In the genomic region with DNA sequence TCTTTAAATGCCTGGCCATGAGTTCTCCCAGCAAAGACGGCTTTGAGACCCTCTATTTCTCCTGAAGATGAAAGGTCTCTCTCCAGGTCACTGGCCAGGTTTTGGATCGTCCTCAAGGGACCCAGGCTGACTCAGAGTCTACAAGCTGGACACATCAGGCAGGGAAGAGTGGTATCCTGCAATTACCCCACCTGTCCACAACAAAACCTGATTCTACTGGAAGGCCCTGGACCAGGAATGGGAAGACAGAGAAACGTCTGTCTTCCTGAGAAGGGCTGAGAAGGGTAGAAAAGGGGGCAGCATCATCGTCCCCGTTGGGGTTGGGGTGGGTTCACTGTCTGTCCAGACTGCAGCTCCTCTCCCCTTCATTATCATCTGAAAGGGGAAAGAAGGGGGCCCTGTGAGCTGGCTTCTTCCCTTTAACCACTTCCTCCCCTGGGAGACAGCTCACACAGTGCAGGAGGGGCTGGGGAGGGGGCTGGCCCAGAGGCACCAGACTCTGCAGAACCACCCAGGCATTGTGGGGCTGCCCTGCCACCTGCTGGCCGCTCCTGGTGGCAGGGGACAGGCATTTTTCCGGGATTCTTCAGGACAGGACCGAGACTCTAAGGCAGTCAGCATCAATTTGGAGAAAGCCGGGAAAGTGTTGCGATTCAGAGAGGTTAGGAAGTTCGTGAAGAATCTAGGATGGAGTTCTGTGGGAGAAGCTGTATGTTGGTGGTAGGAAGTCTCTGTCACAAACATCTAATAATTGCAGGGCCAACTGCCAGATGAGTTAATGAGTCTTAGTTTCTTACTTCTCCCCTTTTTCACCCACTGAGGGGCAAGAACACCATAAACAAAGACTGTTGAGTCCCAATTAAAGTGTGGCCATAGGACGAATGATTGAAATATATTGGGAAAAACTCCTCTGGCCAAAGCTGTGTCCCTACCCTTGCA, we compare ENCODE assay signal across 8 cellular contexts. TPM values are rescaled to one million over a fixed set of nuclear protein-coding genes. Genes with fewer than 3 reads are reported as not detected.
A peak's percentile ranks its signal among the peaks of the same experiment; 100 is the strongest.
DNase-seq lines count a peak whose midpoint lies in the region; ATAC-seq and TF ChIP-seq lines count a peak whose summit lies in the region.

No MANE protein-coding gene starts in this region.

- DNase-seq in NT2/D1 (ENCODE audit: low read depth, low spot score) (peak; percentile 60), adrenal gland (peak; percentile 43 to 79 (median 59)), right cardiac atrium (peak; percentile 66 to 89 (median 88)), putamen (ENCODE audit: low spot score) (peak; percentile 26)

- intact Hi-C loops in adrenal gland (cut with DNase I) = loop anchor here in 1 of 2 donors (2.0 to 5.0 kb wide), 2 partner anchors 340 to 473 kb away; no protein-coding TSS in a partner anchor
- intact Hi-C loops in right cardiac atrium (cut with DNase I) = loop anchor here (2.0 to 10.0 kb wide), 7 partner anchors 336 to 473 kb away; no protein-coding TSS in a partner anchor

- TF ChIP-seq POLR2A in adrenal gland (IDR thresholded peaks at IDR 0.05) = no peak

- H3K9ac ChIP-seq in NT2/D1 (ENCODE audit: insufficient read length, low read depth) = no peak overlapping the region

- H3K4me1 ChIP-seq in NT2/D1 (ENCODE audit: insufficient read depth, insufficient read length) = no peaks in the 10 kb centered on the region
- H3K4me1 ChIP-seq in adrenal gland (replicated peaks in 1 of 2) = no peaks in the 10 kb centered on the region
- H3K4me1 ChIP-seq in right cardiac atrium (ENCODE audit: control insufficient read depth, insufficient read depth, low read length) = peaks cover 2% of the 10 kb centered on the region

- H3K9me3 ChIP-seq in NT2/D1 (ENCODE audit: insufficient read depth, low read length) = peaks cover 22% of the 10 kb centered on the region
- no peaks in the 10 kb centered on the region for H3K9me3 ChIP-seq in adrenal gland (replicated peaks in 1 of 3)
- H3K9me3 ChIP-seq in right cardiac atrium (ENCODE audit: control insufficient read depth, low read length) = peaks cover 3% of the 10 kb centered on the region

- H3K4me3 ChIP-seq in NT2/D1 (ENCODE audit: insufficient read length, low read depth) (no peak overlapping the region), adrenal gland (no peak overlapping the region), right cardiac atrium (ENCODE audit: low read length) (no peak overlapping the region)

- peak; percentile 88 for TF ChIP-seq CTCF in 22Rv1 (IDR thresholded peaks at IDR 0.05)
- peak; percentile 89 for TF ChIP-seq CTCF in GM12874 (IDR thresholded peaks at IDR 0.05; ENCODE audit: insufficient read depth, low read depth, low read length)
- TF ChIP-seq CTCF in adrenal gland (IDR thresholded peaks at IDR 0.05) = peak; percentile 79 to 93 (median 88)

- 19 to 31% (median 24%) methylated on average over 11 to 12 of the region's 12 CpGs for WGBS in adrenal gland, 4 donors
- 31% methylated on average over 12 of the region's 12 CpGs for WGBS in right cardiac atrium

- H3K27ac ChIP-seq in 22Rv1 (no peak overlapping the region), adrenal gland (no peak overlapping the region), right cardiac atrium (ENCODE audit: low read length) (no peak overlapping the region)

- peak; percentile 72 to 73 for ATAC-seq in right cardiac atrium
- ATAC-seq in GM18873 (IDR thresholded peaks at IDR 0.05; ENCODE audit: low FRiP score, unreplicated experiment) = no peak
- ATAC-seq in GM21619 (IDR thresholded peaks at IDR 0.05; ENCODE audit: unreplicated experiment) = no peak

- H3K27me3 ChIP-seq in NT2/D1 (ENCODE audit: insufficient read depth, insufficient read length) = no peaks in the 10 kb centered on the region
- H3K27me3 ChIP-seq in adrenal gland = no peaks in the 10 kb centered on the region
- no peaks in the 10 kb centered on the region for H3K27me3 ChIP-seq in right cardiac atrium (ENCODE audit: control insufficient read depth, insufficient read depth)

- H3K36me3 ChIP-seq in NT2/D1 (ENCODE audit: insufficient read depth, insufficient read length, low read length) (peaks cover 7% of the 10 kb centered on the region), adrenal gland (replicated peaks in 1 of 2) (no peaks in the 10 kb centered on the region)

RNA-seq across cellular contexts. Expression of a gene that starts 57.6 kb away (rescaled TPM):
- 1 to 10 TPM in 3 of 8 donors, under 1 TPM in 4, not detected in 1; 0.28 to 2.7 (median 0.91) TPM for total RNA-seq in adrenal gland
- polyA plus RNA-seq in adrenal gland = 1 to 10 TPM in 2 of 3 donors, under 1 TPM in 1; 0.40 to 1.6 (median 1.4) TPM
- 1 to 10 TPM in 1 of 4 donors, under 1 TPM in 3; 0.56 to 1.1 (median 0.59) TPM for total RNA-seq in right cardiac atrium
- polyA plus RNA-seq in right cardiac atrium = 0.43 TPM

Comparison
In these comparisons a context has a peak if more than half of its experiments do, and no peak if none do; other contexts are left out.
1. DNase-seq: peak in every context shown above with its lines; median percentile 88 in right cardiac atrium; 60 in NT2/D1; 59 in adrenal gland; 26 in putamen.
2. ATAC-seq: peak in right cardiac atrium (2 of 2); none in GM18873 (single experiment) and GM21619 (single experiment).
3. Peak in every context shown above with its lines, with median percentiles within 50 percentile points of each other: CTCF ChIP-seq.